ENCODE assay signal across 11 cellular contexts in the genomic region with DNA sequence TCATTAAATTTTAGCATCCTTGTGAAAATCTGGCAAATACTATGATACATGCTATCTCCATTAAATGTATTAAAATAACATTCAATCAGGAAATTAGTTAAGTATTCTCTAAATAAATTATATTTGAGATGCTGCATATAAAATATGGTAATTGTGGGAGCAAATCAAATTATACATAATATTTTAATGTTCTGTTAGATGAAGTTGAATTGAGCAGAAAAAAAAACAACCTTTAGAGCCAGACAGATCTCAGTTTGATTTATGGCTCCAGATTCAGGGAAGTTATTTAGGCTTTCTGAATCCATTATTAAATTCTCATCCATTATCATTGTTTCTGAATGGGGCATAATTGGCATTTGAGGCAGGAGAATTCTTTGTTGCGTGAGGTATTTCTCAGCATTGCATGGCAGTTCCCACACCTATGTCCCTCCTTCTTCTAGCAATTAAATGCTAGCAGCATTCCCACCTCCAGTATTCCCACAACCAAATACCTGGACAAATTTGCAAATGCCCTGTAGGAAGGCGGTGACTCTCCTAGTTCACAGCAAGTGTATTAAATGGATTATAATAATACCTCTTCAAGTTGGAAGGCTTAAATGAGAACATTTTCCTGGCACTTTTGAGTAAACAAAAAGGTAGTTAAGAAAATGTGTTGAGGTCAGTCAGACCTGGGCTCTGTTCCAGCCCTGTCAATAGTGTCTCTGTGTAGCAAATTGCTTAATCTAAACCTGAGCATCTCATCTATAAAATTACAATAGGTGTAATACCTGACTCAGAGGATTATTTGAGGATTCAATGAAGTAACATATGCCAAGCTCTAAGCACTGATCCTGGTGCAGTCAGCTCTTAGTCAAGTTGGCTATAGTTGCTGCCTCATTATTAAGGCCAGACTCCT.
A peak's percentile ranks its signal among the peaks of the same experiment; 100 is the strongest.
DNase-seq lines count a peak whose midpoint lies in the region; ATAC-seq and TF ChIP-seq lines count a peak whose summit lies in the region.
"Had no signal": no experiment of that assay in that cellular context is flagged by ENCODE, and none has a peak within 500 bp of the region (broad histone marks: within the 10 kb centered on the region; RNA-seq: fewer than 3 reads in every experiment).

No MANE protein-coding gene starts in this region.

- H3K36me3 ChIP-seq in left ventricle myocardium inferior (no peaks in the 10 kb centered on the region), uterus (no peaks in the 10 kb centered on the region)

- TF ChIP-seq POLR2A in uterus (IDR thresholded peaks at IDR 0.05): no peak

- H3K27ac ChIP-seq in left ventricle myocardium inferior (replicated peaks) (peak overlapping the region; percentile 72), uterus (peak overlapping the region; percentile 71 to 72)

- H3K9me3 ChIP-seq in left ventricle myocardium inferior (replicated peaks) (no peaks in the 10 kb centered on the region), uterus (no peaks in the 10 kb centered on the region)

- intact Hi-C loops in left ventricle myocardium inferior (cut with micrococcal nuclease): no loop called here
- intact Hi-C loops in uterus (cut with DNase I; ENCODE audit: low total_unique reads): no loop called here

- H3K4me1 ChIP-seq in left ventricle myocardium inferior: peaks cover 34% of the 10 kb centered on the region
- H3K4me1 ChIP-seq in uterus: peaks cover 6 to 7% of the 10 kb centered on the region in 2 donors

- no peak for ATAC-seq in GM21737 (IDR thresholded peaks at IDR 0.05; ENCODE audit: unreplicated experiment)
- ATAC-seq: PC-3; stimulated activated effector memory CD8-positive, alpha-beta T cell treated with anti-CD3 and anti-CD28 coated beads, Interleukin-12 subunit alpha, Interleukin-12 subunit beta, amount 100 ng/mL, for 72 hours had no signal

- H3K27me3 ChIP-seq in left ventricle myocardium inferior (ENCODE audit: low read depth): no peaks in the 10 kb centered on the region
- H3K27me3 ChIP-seq in uterus: no peaks in the 10 kb centered on the region

- no peak for TF ChIP-seq CTCF in left ventricle myocardium inferior (IDR thresholded peaks at IDR 0.05; ENCODE audit: borderline replicate concordance)
- TF ChIP-seq CTCF in uterus (IDR thresholded peaks at IDR 0.05): no peak

- DNase-seq in NCI-H82 (lab: John Stamatoyannopoulos, UW) (peak; percentile 67), NCI-H82 treated with DMSO at 0.1 percent for 48 hours (lab: John Stamatoyannopoulos, UW; ENCODE audit: unreplicated experiment) (no peak), NCI-H748 treated with DMSO at 0.1 percent for 48 hours (lab: John Stamatoyannopoulos, UW) (peak; percentile 84), left ventricle myocardium inferior (no peak), uterus (peak; percentile 36 to 43), dedifferentiated amniotic fluid mesenchymal stem cell (ENCODE audit: extremely low spot score) (no peak), cerebellum (ENCODE audit: low spot score) (no peak)
- DNase-seq: cerebellar nuclear complex, PC-3 had no signal

- H3K4me3 ChIP-seq in left ventricle myocardium inferior (no peak overlapping the region), uterus (no peak overlapping the region)

Comparison
In these comparisons a context has a peak if more than half of its experiments do, and no peak if none do; other contexts are left out.
1. DNase-seq: peak in NCI-H82 (single experiment), NCI-H748 treated with DMSO at 0.1 percent for 48 hours (single experiment) and uterus (2 of 2); none in NCI-H82 treated with DMSO at 0.1 percent for 48 hours (single experiment), left ventricle myocardium inferior (single experiment), dedifferentiated amniotic fluid mesenchymal stem cell (single experiment) and cerebellum (single experiment).